In the genomic region with DNA sequence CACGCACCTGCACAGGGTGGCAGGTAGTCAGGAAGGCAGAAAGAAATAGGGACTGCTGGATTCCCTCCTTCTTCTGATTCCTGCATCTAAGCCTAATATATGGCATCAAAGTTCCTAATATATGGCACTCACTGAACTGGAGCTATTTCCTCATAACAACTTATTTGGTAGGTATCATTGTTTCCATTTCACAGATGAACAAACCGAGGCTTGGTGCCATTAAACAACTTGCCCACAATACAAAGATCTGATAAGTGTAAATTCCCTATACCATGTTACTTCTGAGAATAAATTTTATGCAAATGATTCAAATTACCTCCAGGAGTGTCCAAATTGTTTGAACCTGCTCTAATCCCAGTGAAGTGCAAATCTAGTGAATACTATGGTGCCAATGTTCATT, we compare ENCODE assay signal across 24 cellular contexts.
"Had no signal": no experiment of that assay in that cellular context is flagged by ENCODE, and none has a peak within 500 bp of the region (broad histone marks: within the 10 kb centered on the region; RNA-seq: fewer than 3 reads in every experiment).

No MANE protein-coding gene starts in this region.

- ATAC-seq: left colon; left ventricle myocardium superior; lower lobe of right lung; natural killer cell; right cardiac atrium; stimulated activated naive CD8-positive, alpha-beta T cell treated with anti-CD3 and anti-CD28 coated beads, Interleukin-15, amount 100 ng/mL, for 72 hours; upper lobe of right lung had no signal

- H3K4me3 ChIP-seq: coronary artery, esophagus squamous epithelium, lower lobe of right lung, neural progenitor cell, prostate gland, skin epidermis, suprapubic skin, transverse colon, upper lobe of right lung, uterus had no signal

- H3K4me1 ChIP-seq: lower lobe of right lung, prostate gland, upper lobe of right lung, uterus had no signal

- H3K27me3 ChIP-seq: suprapubic skin, transverse colon, uterus had no signal

- H3K4me2 ChIP-seq: neural progenitor cell had no signal

- H3K9me3 Mint-ChIP-seq: natural killer cell; neural progenitor cell; stimulated activated naive CD8-positive, alpha-beta T cell treated with anti-CD3 and anti-CD28 coated beads, Interleukin-15, amount 100 ng/mL, for 72 hours had no signal

- H3K27ac Mint-ChIP-seq: natural killer cell; neural progenitor cell; stimulated activated naive CD8-positive, alpha-beta T cell treated with anti-CD3 and anti-CD28 coated beads, Interleukin-15, amount 100 ng/mL, for 72 hours had no signal

- H3K4me1 Mint-ChIP-seq: natural killer cell had no signal

- H3K9me3 ChIP-seq: esophagus squamous epithelium, lower lobe of right lung, prostate gland, suprapubic skin, transverse colon, upper lobe of right lung, uterus had no signal

- H3K36me3 ChIP-seq: esophagus squamous epithelium, lower lobe of right lung, neural progenitor cell, prostate gland, suprapubic skin, transverse colon, upper lobe of right lung, uterus had no signal

- H3K27ac ChIP-seq: coronary artery, lower lobe of right lung, neural progenitor cell, prostate gland, skin epidermis, suprapubic skin, transverse colon, upper lobe of right lung had no signal

- FAIRE-seq: endothelial cell of umbilical vein had no signal

- H3K36me3 Mint-ChIP-seq: immature natural killer cell, natural killer cell, neural progenitor cell had no signal

- H3K4me3 Mint-ChIP-seq: stimulated activated naive CD8-positive, alpha-beta T cell treated with anti-CD3 and anti-CD28 coated beads, Interleukin-15, amount 100 ng/mL, for 72 hours had no signal

- H2AFZ ChIP-seq: neural progenitor cell had no signal

- H3K9ac ChIP-seq: neural progenitor cell had no signal

- DNase-seq: effector memory CD4-positive, alpha-beta T cell; esophagus squamous epithelium; foreskin melanocyte; immature natural killer cell; kidney glomerular epithelial cell; left colon; left ventricle myocardium superior; lower lobe of right lung; natural killer cell; right cardiac atrium; stimulated activated CD4-positive, alpha-beta T cell treated with anti-CD3 and anti-CD28 coated beads, Interleukin-15, amount 100 ng/mL, for 24 hours; stimulated activated CD4-positive, alpha-beta T cell treated with anti-CD3 and anti-CD28 coated beads, Interleukin-4, amount 100 ng/mL, for 1 hour; stimulated activated CD8-positive, alpha-beta memory T cell treated with anti-CD3 and anti-CD28 coated beads, Interleukin-4, amount 100 ng/mL, for 48 hours; stimulated activated naive CD4-positive, alpha-beta T cell; stimulated activated naive CD8-positive, alpha-beta T cell treated with anti-CD3 and anti-CD28 coated beads, Interleukin-15, amount 100 ng/mL, for 72 hours; transverse colon; upper lobe of right lung; uterus had no signal
